13 cellular contexts compared by ENCODE assay signal in genomic region chr2:96108578-96109561, GRCh38. TPM values are rescaled to one million over a fixed set of nuclear protein-coding genes. Genes with fewer than 3 reads are reported as not detected.
DNase-seq lines count a peak whose midpoint lies in the region; ATAC-seq, FAIRE-seq and TF ChIP-seq lines count a peak whose summit lies in the region.
"Had no signal": no experiment of that assay in that cellular context is flagged by ENCODE, and none has a peak within 500 bp of the region (broad histone marks: within the 10 kb centered on the region; RNA-seq: fewer than 3 reads in every experiment).

No MANE protein-coding gene starts in this region.

- intact Hi-C loops in GM12878 (cut with micrococcal nuclease; ENCODE audit: unreplicated experiment) (no loop called here), vagina (cut with DNase I) (no loop called here)

- TF ChIP-seq CTCF in GM23338 (conservative IDR thresholded peaks at IDR 0.05; ENCODE audit: low read depth in 2 of 2) (no peak), GM12878 (IDR thresholded peaks at IDR 0.05 in 2 of 3, conservative IDR thresholded peaks at IDR 0.05 in 1 of 3; ENCODE audit: control insufficient read depth in 2 of 3, extremely low read depth in 1 of 3, insufficient read depth in 1 of 3, low read depth in 3 of 3, low read length in 3 of 3) (no peak), tibial nerve (IDR thresholded peaks at IDR 0.05) (no peak), vagina (IDR thresholded peaks at IDR 0.05) (no peak)

- peak; percentile 68 for DNase-seq in GM23338 (ENCODE audit: low spot score)
- no peak for DNase-seq in GM12878 (ENCODE audit: low read depth, low spot score)
- peak; percentile 51 for DNase-seq in retina
- DNase-seq in NCI-H2171 (lab: John Stamatoyannopoulos, UW): no peak
- no peak for DNase-seq in NCI-H1092 treated with DMSO at 0.1 percent for 48 hours (lab: John Stamatoyannopoulos, UW)
- DNase-seq in tibial nerve (ENCODE audit: low spot score in 2 of 2): no peak
- DNase-seq in vagina (ENCODE audit: extremely low spot score in 2 of 2): no peak
- DNase-seq: activated CD8-positive, alpha-beta T cell treated with anti-CD3 and anti-CD28 coated beads, Interleukin-2, amount 10 ng/mL, durations not matched to agents 7 days and 5 days; amniotic stem cell; Calu3; NCI-H1436 treated with DMSO at 0.1 percent for 48 hours had no signal

- SMC1A ChIA-PET in GM12878 (lab: Charles Lee; ENCODE audit: uncharacterized antibody, unreplicated experiment): no interaction called here

- peak overlapping the region; percentile 65; the same call in 1 of the 2 replicates for H3K27ac Mint-ChIP-seq in GM23338
- H3K27ac Mint-ChIP-seq: activated CD8-positive, alpha-beta T cell treated with anti-CD3 and anti-CD28 coated beads, Interleukin-2, amount 10 ng/mL, durations not matched to agents 7 days and 5 days had no signal

- no peaks in the 10 kb centered on the region for H3F3A ChIP-seq in GM23338 (replicated peaks; ENCODE audit: low read depth)

- H3K9me2 ChIP-seq in GM23338 (ENCODE audit: insufficient read depth): no peaks in the 10 kb centered on the region

- H3K9me3 Mint-ChIP-seq in GM23338: peaks cover 8% of the 10 kb centered on the region

- peaks cover 20% of the 10 kb centered on the region for H3K4me1 ChIP-seq in GM23338 (ENCODE audit: insufficient read depth)
- no peaks in the 10 kb centered on the region for H3K4me1 ChIP-seq in GM12878 (ENCODE audit: control insufficient read depth, insufficient read depth, low read length)
- peaks cover 3% of the 10 kb centered on the region for H3K4me1 ChIP-seq in iPS-15b (ENCODE audit: control insufficient read depth, insufficient read depth, low read length)
- H3K4me1 ChIP-seq in tibial nerve: peaks cover 0 to 15% (median 0%) of the 10 kb centered on the region in 4 donors
- peaks cover 9% of the 10 kb centered on the region for H3K4me1 ChIP-seq in vagina

- no peaks in the 10 kb centered on the region for H3K36me3 ChIP-seq in GM23338 (ENCODE audit: insufficient read depth)
- H3K36me3 ChIP-seq in GM12878 (ENCODE audit: control insufficient read depth in 2 of 2, insufficient read depth in 2 of 2, low read length in 1 of 2): no peaks in the 10 kb centered on the region
- no peaks in the 10 kb centered on the region for H3K36me3 ChIP-seq in iPS-15b (ENCODE audit: control insufficient read depth, insufficient read depth, low read length)
- H3K36me3 ChIP-seq in tibial nerve: no peaks in the 10 kb centered on the region
- no peaks in the 10 kb centered on the region for H3K36me3 ChIP-seq in vagina

- H4K20me1 ChIP-seq in GM23338 (replicated peaks; ENCODE audit: insufficient read depth): no peaks in the 10 kb centered on the region
- no peaks in the 10 kb centered on the region for H4K20me1 ChIP-seq in GM12878 (ENCODE audit: control insufficient read depth, insufficient read depth)

- in situ Hi-C loops in GM12878 (cut with MboI): no loop called here

- POLR2A ChIA-PET in GM12878 (lab: Charles Lee): no interaction called here

- RAD21 ChIA-PET in GM12878 (lab: Charles Lee; ENCODE audit: unreplicated experiment): interaction anchor here (1.6 kb wide), 1 partner anchor 66 kb away, joined by 5 read pairs; no protein-coding TSS in a partner anchor

- H2AFZ ChIP-seq in GM23338 (peak overlapping the region; percentile 95), GM12878 (ENCODE audit: control insufficient read depth, low read depth, low read length) (no peak overlapping the region)

- H3K4me2 ChIP-seq in GM23338 (peak overlapping the region; percentile 79), GM12878 (ENCODE audit: control insufficient read depth, insufficient read depth) (no peak overlapping the region)

- no peak for TF ChIP-seq POLR2A in GM12878 (IDR thresholded peaks at IDR 0.05; ENCODE audit: low read depth, low read length)
- no peak for TF ChIP-seq POLR2A in tibial nerve (IDR thresholded peaks at IDR 0.05)
- TF ChIP-seq POLR2A in vagina (IDR thresholded peaks at IDR 0.05): no peak

- ATAC-seq in GM23338 (peak; percentile 71), GM12878 (0 out of 3 replicates have a peak, but pooled peaks have one; percentile 18)
- ATAC-seq: activated CD8-positive, alpha-beta T cell treated with anti-CD3 and anti-CD28 coated beads, Interleukin-2, amount 10 ng/mL, durations not matched to agents 7 days and 5 days had no signal

- H3K4me1 Mint-ChIP-seq in GM23338: peaks cover 28% of the 10 kb centered on the region

- BruUV-seq in GM12878 (replicated peaks; lab: Mats Ljungman, UMichigan): no TSS peak

- TF ChIP-seq EP300 in GM12878 (IDR thresholded peaks at IDR 0.05; ENCODE audit: borderline replicate concordance in 1 of 2, control insufficient read depth in 1 of 2, low read depth in 2 of 2, low read length in 2 of 2): no peak
- no peak for TF ChIP-seq EP300 in tibial nerve (IDR thresholded peaks at IDR 0.05)

- CTCF ChIA-PET in GM12878 (lab: Yijun Ruan, JAX): no interaction called here

- H3K27me3 ChIP-seq in GM23338 (ENCODE audit: insufficient read depth) (no peaks in the 10 kb centered on the region), GM12878 (replicated peaks in 1 of 2; ENCODE audit: control insufficient read depth in 2 of 2, insufficient read depth in 2 of 2, low read length in 1 of 2) (no peaks in the 10 kb centered on the region), iPS-15b (ENCODE audit: control insufficient read depth, insufficient read depth, low read length) (no peaks in the 10 kb centered on the region), tibial nerve (no peaks in the 10 kb centered on the region), vagina (no peaks in the 10 kb centered on the region)

- peak overlapping the region; percentile 52 for H3K4me3 Mint-ChIP-seq in GM23338
- H3K4me3 Mint-ChIP-seq: activated CD8-positive, alpha-beta T cell treated with anti-CD3 and anti-CD28 coated beads, Interleukin-2, amount 10 ng/mL, durations not matched to agents 7 days and 5 days had no signal

- no peak overlapping the region for H3K9ac ChIP-seq in GM12878 (ENCODE audit: control insufficient read depth, insufficient read depth, low read length)
- peak overlapping the region; percentile 47 for H3K9ac ChIP-seq in iPS-15b (ENCODE audit: low read depth, low read length)

- no peak for FAIRE-seq in GM12878 (lab: Jason Lieb, UNC)
- FAIRE-seq: islet of Langerhans had no signal

- 36% methylated on average over 19 of the region's 19 CpGs for WGBS in GM12878 (ENCODE audit: insufficient coverage, insufficient replicate concordance, low lambda C conversion rate, missing lambda C conversion rate)
- WGBS in tibial nerve, 2 donors: 22 to 30% methylated on average over 16 to 18 of the region's 19 CpGs

- H3K79me2 ChIP-seq in GM23338 (replicated peaks; ENCODE audit: insufficient read depth) (no peaks in the 10 kb centered on the region), GM12878 (ENCODE audit: control insufficient read depth, insufficient read depth, low read length) (no peaks in the 10 kb centered on the region)

- H3K36me3 Mint-ChIP-seq in GM23338 (ENCODE audit: low read depth): peaks cover 5% of the 10 kb centered on the region; the same call in 2 of the 3 replicates

- H3K27me3 Mint-ChIP-seq in GM23338 (ENCODE audit: insufficient read depth, low read depth, poor library complexity): peaks cover 15% of the 10 kb centered on the region

- H3K27ac ChIP-seq in GM23338 (ENCODE audit: low read depth): no peak overlapping the region
- no peak overlapping the region for H3K27ac ChIP-seq in GM12878 (ENCODE audit: control insufficient read depth, insufficient read depth)
- H3K27ac ChIP-seq in tibial nerve: peak overlapping the region in 2 of 4 donors; percentile 54 to 55
- H3K27ac ChIP-seq in vagina: no peak overlapping the region

- no peak for TF ChIP-seq RAD21 in GM12878 (IDR thresholded peaks at IDR 0.05; ENCODE audit: insufficient read depth, low read depth, low read length)

- H3K9me3 ChIP-seq in GM12878 (replicated peaks; ENCODE audit: control insufficient read depth, insufficient read depth, low read length): peaks cover 4% of the 10 kb centered on the region; the same call in 2 of the 3 replicates
- H3K9me3 ChIP-seq in iPS-15b (ENCODE audit: control insufficient read depth, insufficient read depth, low read length): no peaks in the 10 kb centered on the region
- peaks cover 0 to 21% (median 4%) of the 10 kb centered on the region in 4 donors for H3K9me3 ChIP-seq in tibial nerve
- H3K9me3 ChIP-seq in vagina: peaks cover 8% of the 10 kb centered on the region

- peak overlapping the region; percentile 34; the same call in 1 of the 2 replicates for H3K4me3 ChIP-seq in GM23338
- no peak overlapping the region for H3K4me3 ChIP-seq in GM12878
- H3K4me3 ChIP-seq in iPS-15b (ENCODE audit: low read depth, low read length): peak overlapping the region; percentile 3
- peak overlapping the region in 1 of 4 donors; percentile 21 for H3K4me3 ChIP-seq in tibial nerve
- no peak overlapping the region for H3K4me3 ChIP-seq in vagina

RNA-seq across cellular contexts. Expression of gene ADRA2B, which starts 7.5 kb away (rescaled TPM):
- 5.9 and 7.9 TPM in 2 replicates for total RNA-seq in GM23338 (2014; rRNA removed; shearing (Covaris generic))
- polyA plus RNA-seq in GM23338 (2016; fragmentation: Nextera tagmentation; extraction: Ambion mirVana) (1.5 and 1.7 TPM in 2 replicates), GM12878 (2011; rRNA removed) (not detected in 2 replicates), GM12878 (2014; fragmentation: Illumina TruSeq; extraction: Trizol) (0.01 TPM in 1 of 2 replicates, not detected in the other), GM12878 (2014; fragmentation: Nextera tagmentation; extraction: Ambion mirVana) (under 1 TPM in 1 of 2 experiments, not detected in 1; 0.03 TPM), GM12878 (2014; rRNA removed) (0.05 and 0.09 TPM in 2 replicates), GM12878 (2016; fragmentation: Nextera tagmentation; extraction: Ambion mirVana) (not detected)
- total RNA-seq in GM12878 (2013; cell fraction: nucleolus; rRNA removed): 0.31 TPM in 1 of 2 replicates, not detected in the other
- total RNA-seq in GM12878 (2014; rRNA removed) (0.05 TPM in 1 of 2 replicates, not detected in the other), GM12878 (2014; rRNA removed; fragmentation: Illumina TruSeq; extraction: Trizol) (0.05 TPM in 1 of 2 replicates, not detected in the other), GM12878 (2021) (0.10 TPM in 1 of 2 replicates, not detected in the other), tibial nerve (1 to 10 TPM; 2.1 to 5.0 (median 4.7) TPM), vagina (0.49 TPM)
- polyA plus RNA-seq in GM12878 (2011; ENCODE audit: low read depth): not detected
- polyA plus RNA-seq in GM12878 (2011; cell fraction: cytosol; rRNA removed): not detected in 2 replicates
- polyA plus RNA-seq in GM12878 (2011; cell fraction: nucleus; rRNA removed): 0.79 and 0.84 TPM in 2 replicates
- 0.16 and 0.22 TPM in 2 replicates for polyA plus RNA-seq in GM12878 (2012)
- not detected in 2 replicates for polyA minus RNA-seq in GM12878 (2011; rRNA and poly(A)+ RNA removed)
- not detected in 2 replicates for polyA minus RNA-seq in GM12878 (2011; cell fraction: cytosol; rRNA and poly(A)+ RNA removed)
- polyA minus RNA-seq in GM12878 (2011; cell fraction: nucleus; rRNA and poly(A)+ RNA removed): 0.10 TPM in 1 of 2 replicates, not detected in the other
- total RNA-seq: Calu3 had no signal

RNA-seq across cellular contexts. Expression of gene ASTL, which starts 29.4 kb away (rescaled TPM):
- 1.6 TPM in 1 of 2 replicates, not detected in the other for total RNA-seq in GM23338 (2014; rRNA removed; shearing (Covaris generic))
- polyA plus RNA-seq in GM23338 (2016; fragmentation: Nextera tagmentation; extraction: Ambion mirVana): 0.23 TPM in 1 of 2 replicates, not detected in the other
- total RNA-seq in GM12878 (2013; cell fraction: nucleolus; rRNA removed): 0.76 and 2.4 TPM in 2 replicates
- total RNA-seq in GM12878 (2014; rRNA removed): 0.27 and 0.40 TPM in 2 replicates
- 0.54 TPM in 1 of 2 replicates, not detected in the other for total RNA-seq in GM12878 (2014; rRNA removed; fragmentation: Illumina TruSeq; extraction: Trizol)
- total RNA-seq in GM12878 (2021): 0.43 and 1.0 TPM in 2 replicates
- polyA plus RNA-seq in GM12878 (2011; ENCODE audit: low read depth): 0.72 TPM
- 0.10 and 0.37 TPM in 2 replicates for polyA plus RNA-seq in GM12878 (2011; rRNA removed)
- 0.34 and 0.53 TPM in 2 replicates for polyA plus RNA-seq in GM12878 (2011; cell fraction: cytosol; rRNA removed)
- 2.4 TPM in 2 replicates for polyA plus RNA-seq in GM12878 (2011; cell fraction: nucleus; rRNA removed)
- 1.3 and 2.0 TPM in 2 replicates for polyA plus RNA-seq in GM12878 (2012)
- 0.24 TPM in 1 of 2 replicates, not detected in the other for polyA plus RNA-seq in GM12878 (2014; fragmentation: Illumina TruSeq; extraction: Trizol)
- not detected for polyA plus RNA-seq in GM12878 (2014; fragmentation: Nextera tagmentation; extraction: Ambion mirVana)
- polyA plus RNA-seq in GM12878 (2014; rRNA removed): 0.18 and 0.37 TPM in 2 replicates
- polyA plus RNA-seq in GM12878 (2016; fragmentation: Nextera tagmentation; extraction: Ambion mirVana): not detected
- 0.52 and 0.95 TPM in 2 replicates for polyA minus RNA-seq in GM12878 (2011; rRNA and poly(A)+ RNA removed)
- not detected in 2 replicates for polyA minus RNA-seq in GM12878 (2011; cell fraction: cytosol; rRNA and poly(A)+ RNA removed)
- polyA minus RNA-seq in GM12878 (2011; cell fraction: nucleus; rRNA and poly(A)+ RNA removed): 0.77 TPM in 1 of 2 replicates, not detected in the other
- under 1 TPM in 1 of 4 donors, not detected in 3; 0.60 TPM for total RNA-seq in tibial nerve
- not detected for total RNA-seq in vagina
- total RNA-seq: Calu3 had no signal

RNA-seq across cellular contexts. Expression of gene DUSP2, which starts 36.4 kb away (rescaled TPM):
- 10.5 and 13.0 TPM in 2 replicates for total RNA-seq in GM23338 (2014; rRNA removed; shearing (Covaris generic))
- polyA plus RNA-seq in GM23338 (2016; fragmentation: Nextera tagmentation; extraction: Ambion mirVana) (6.4 and 6.6 TPM in 2 replicates), GM12878 (2011; rRNA removed) (47.5 and 84.3 TPM in 2 replicates), GM12878 (2014; fragmentation: Illumina TruSeq; extraction: Trizol) (11.9 and 35.6 TPM in 2 replicates), GM12878 (2014; fragmentation: Nextera tagmentation; extraction: Ambion mirVana) (10 to 100 TPM in 1 of 2 experiments, 1 to 10 TPM in 1; 9.7 to 34.6 TPM), GM12878 (2014; rRNA removed) (158 and 168 TPM in 2 replicates), GM12878 (2016; fragmentation: Nextera tagmentation; extraction: Ambion mirVana) (10 to 100 TPM; 10.2 to 56.4 TPM)
- 404 and 419 TPM in 2 replicates for total RNA-seq in GM12878 (2013; cell fraction: nucleolus; rRNA removed)
- total RNA-seq in GM12878 (2014; rRNA removed) (212 and 227 TPM in 2 replicates), GM12878 (2014; rRNA removed; fragmentation: Illumina TruSeq; extraction: Trizol) (57.4 and 58.0 TPM in 2 replicates), GM12878 (2021) (181 and 194 TPM in 2 replicates), tibial nerve (10 to 100 TPM; 14.0 to 21.1 (median 15.6) TPM), vagina (14.0 TPM)
- polyA plus RNA-seq in GM12878 (2011; ENCODE audit: low read depth): 22.1 TPM
- polyA plus RNA-seq in GM12878 (2011; cell fraction: cytosol; rRNA removed): 146 and 184 TPM in 2 replicates
- 522 and 621 TPM in 2 replicates for polyA plus RNA-seq in GM12878 (2011; cell fraction: nucleus; rRNA removed)
- polyA plus RNA-seq in GM12878 (2012): 61.4 and 155 TPM in 2 replicates
- 98.2 and 232 TPM in 2 replicates for polyA minus RNA-seq in GM12878 (2011; rRNA and poly(A)+ RNA removed)
- polyA minus RNA-seq in GM12878 (2011; cell fraction: cytosol; rRNA and poly(A)+ RNA removed): 87.6 and 111 TPM in 2 replicates
- polyA minus RNA-seq in GM12878 (2011; cell fraction: nucleus; rRNA and poly(A)+ RNA removed): 636 and 718 TPM in 2 replicates

Comparison
In these comparisons a context has a peak if more than half of its experiments do, and no peak if none do; other contexts are left out.
1. DNase-seq: peak in GM23338 (single experiment) and retina (single experiment); none in GM12878 (single experiment), NCI-H2171 (single experiment), NCI-H1092 treated with DMSO at 0.1 percent for 48 hours (single experiment), tibial nerve (0 of 2) and vagina (0 of 2).
2. H3K4me3 ChIP-seq: peak in GM23338 (single experiment) and iPS-15b (single experiment); none in GM12878 (single experiment) and vagina (0 of 2).